In the genomic region with DNA sequence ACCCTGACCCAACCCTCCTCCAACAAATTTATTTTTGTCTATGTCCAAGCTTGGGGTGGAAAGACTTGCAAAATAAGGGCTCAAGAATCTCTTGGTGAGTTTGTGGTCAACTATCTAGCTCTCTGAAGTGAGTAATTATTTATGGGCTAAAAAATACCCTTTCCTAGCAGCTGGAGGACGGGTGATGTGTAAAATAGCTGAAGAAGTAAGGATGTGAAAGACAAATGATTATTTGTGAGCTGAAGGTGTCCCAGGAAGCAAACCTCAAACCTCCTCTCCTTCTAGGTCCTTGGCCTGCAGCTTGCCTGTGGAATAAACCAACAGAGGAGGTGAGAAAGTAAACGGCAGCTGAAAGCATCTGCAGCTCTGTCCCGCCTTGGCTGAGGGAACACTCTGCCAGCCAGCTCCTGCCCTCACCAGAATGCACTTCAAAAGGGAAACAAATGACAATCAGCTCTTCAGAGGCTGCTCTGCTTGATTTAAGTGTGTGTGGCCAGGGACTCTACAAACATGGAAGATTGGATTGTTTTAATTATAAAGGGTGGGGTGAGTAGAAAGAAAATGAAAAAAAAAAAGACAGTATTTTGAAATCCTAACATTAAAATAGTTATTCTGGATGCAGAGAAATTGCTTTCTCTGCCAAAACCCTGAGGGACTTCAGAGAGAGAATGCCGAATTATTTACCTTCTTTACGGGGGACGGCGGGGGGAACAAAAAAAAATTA, we compare ENCODE assay signal across 9 cellular contexts.
DNase-seq lines count a peak whose midpoint lies in the region; ATAC-seq and TF ChIP-seq lines count a peak whose summit lies in the region.
"Had no signal": no experiment of that assay in that cellular context is flagged by ENCODE, and none has a peak within 500 bp of the region (broad histone marks: within the 10 kb centered on the region; RNA-seq: fewer than 3 reads in every experiment).

No MANE protein-coding gene starts in this region.

- no TSS peak for BruUV-seq in IMR-90 (replicated peaks; lab: Mats Ljungman, UMichigan)

- H2BK5ac ChIP-seq in IMR-90 (ENCODE audit: low read depth, low read length, poor library complexity, severe bottlenecking), result peak overlapping the region; percentile 56

- H3K9ac ChIP-seq in IMR-90 (ENCODE audit: low read depth, low read length), result no peak overlapping the region; the same call in 1 of the 2 replicates

- no peak for TF ChIP-seq CTCF in IMR-90 (conservative IDR thresholded peaks at IDR 0.05; ENCODE audit: low read depth, low read length)
- no peak for TF ChIP-seq CTCF in left ventricle myocardium inferior (IDR thresholded peaks at IDR 0.05; ENCODE audit: borderline replicate concordance)
- TF ChIP-seq CTCF in stomach (IDR thresholded peaks at IDR 0.05), result no peak

- TF ChIP-seq RAD21 in IMR-90 (IDR thresholded peaks at IDR 0.05; ENCODE audit: low read length), result no peak

- H2BK120ac ChIP-seq in IMR-90 (ENCODE audit: low read depth, low read length), result peak overlapping the region; percentile 45

- no peak for TF ChIP-seq EP300 in stomach (IDR thresholded peaks at IDR 0.05)

- peak overlapping the region; percentile 58 for H3K14ac ChIP-seq in IMR-90 (replicated peaks; ENCODE audit: low read depth, low read length)

- peak; percentile 67 for DNase-seq in IMR-90
- peak; percentile 35 for DNase-seq in SK-MEL-5 (ENCODE audit: low read depth, low spot score)
- DNase-seq in left ventricle myocardium inferior, result no peak
- DNase-seq in stomach, result no peak
- no peak for DNase-seq in NCI-H128 (lab: John Stamatoyannopoulos, UW; ENCODE audit: unreplicated experiment)
- no peak for DNase-seq in activated CD4-positive, alpha-beta T cell treated with anti-CD3 and anti-CD28 coated beads for 4 hours
- no peak for DNase-seq in SKM-1 treated with dmso at 0.1 percent for 144 hours (lab: John Stamatoyannopoulos, UW; ENCODE audit: unreplicated experiment)
- no peak for DNase-seq in SW480 (ENCODE audit: low spot score)
- DNase-seq: activated B cell treated with CpG ODN at 0.5 μM for 24 hours had no signal

- peak overlapping the region; percentile 89 for H3K23ac ChIP-seq in IMR-90 (ENCODE audit: low read depth, low read length)

- TF ChIP-seq POLR2A in IMR-90 (IDR thresholded peaks at IDR 0.05; ENCODE audit: low read depth, low read length), result no peak
- no peak for TF ChIP-seq POLR2A in stomach (IDR thresholded peaks at IDR 0.05)

- H4K91ac ChIP-seq in IMR-90 (ENCODE audit: insufficient read depth, low read depth, low read length), result peak overlapping the region; percentile 60

- H2BK15ac ChIP-seq in IMR-90 (ENCODE audit: low read depth, low read length), result peak overlapping the region; percentile 1; the same call in 1 of the 3 replicates

- H3K9me1 ChIP-seq in IMR-90 (ENCODE audit: insufficient read depth, low read length), result peaks cover 19% of the 10 kb centered on the region

- no peak overlapping the region for H2AFZ ChIP-seq in IMR-90 (replicated peaks; ENCODE audit: low read length, poor library complexity)

- H3K79me1 ChIP-seq in IMR-90 (ENCODE audit: low read depth in 1 of 2, low read length in 2 of 2), result peaks cover 33 to 76% of the 10 kb centered on the region in 2 experiments

- in situ Hi-C loops in IMR-90 (cut with MboI; ENCODE audit: low sequenced_read_pairs) (no loop called here), SK-MEL-5 (cut with HindIII; ENCODE audit: low pct_unique_long_range_greater_than_20kb, low sequenced_read_pairs) (no loop called here)

- CTCF ChIA-PET in IMR-90 (lab: Yijun Ruan, JAX), result interaction anchor here (0.9 kb wide), 1 partner anchor 123 kb away, joined by 3 read pairs; the partner anchor contains the start of gene WWTR1

- H3K27ac ChIP-seq in IMR-90 (ENCODE audit: insufficient read depth, low read length), result peak overlapping the region; percentile 19; the same call in 1 of the 2 replicates
- peak overlapping the region; percentile 41 for H3K27ac ChIP-seq in left ventricle myocardium inferior (replicated peaks)
- peak overlapping the region in 4 of 5 donors; percentile 43 to 75 (median 63) for H3K27ac ChIP-seq in stomach

- peak overlapping the region; percentile 18 for H3K4me2 ChIP-seq in IMR-90 (ENCODE audit: low read depth, low read length)

- intact Hi-C loops in IMR-90 (cut with micrococcal nuclease) (loop anchor here (5.0 kb wide), 1 partner anchor 122 kb away; the partner anchor contains the start of gene WWTR1), left ventricle myocardium inferior (cut with micrococcal nuclease) (no loop called here), stomach (cut with DNase I; ENCODE audit: low total_unique reads) (no loop called here)

- H2AK9ac ChIP-seq in IMR-90 (replicated peaks; ENCODE audit: low read depth, low read length, poor library complexity), result peak overlapping the region; percentile 29

- POLR2A ChIA-PET in IMR-90 (lab: Charles Lee; ENCODE audit: unreplicated experiment), result interaction anchor here (0.5 kb wide), 1 partner anchor 137 kb away, joined by 3 read pairs; no protein-coding TSS in a partner anchor

- no CpG with 5 or more reads among the region's 7 CpGs for WGBS in IMR-90 (ENCODE audit: extremely low coverage in 2 of 2, insufficient read length in 1 of 2), 2 experiments
- WGBS in stomach, 5 donors, result 25 to 45% (median 34%) methylated on average over 7 of the region's 7 CpGs

- H2BK20ac ChIP-seq in IMR-90 (ENCODE audit: low read depth, low read length), result peak overlapping the region; percentile 60; the same call in 1 of the 2 replicates

- peak overlapping the region; percentile 2; the same call in 1 of the 2 replicates for H4K5ac ChIP-seq in IMR-90 (ENCODE audit: low read depth, low read length)

- dilution Hi-C loops in IMR-90 (cut with HindIII; ENCODE audit: low sequenced_read_pairs, unreplicated experiment), result no loop called here

- no peaks in the 10 kb centered on the region for H3K27me3 ChIP-seq in IMR-90 (ENCODE audit: control insufficient read depth, insufficient read depth, low read length)
- no peaks in the 10 kb centered on the region for H3K27me3 ChIP-seq in left ventricle myocardium inferior (ENCODE audit: low read depth)
- no peaks in the 10 kb centered on the region for H3K27me3 ChIP-seq in stomach

- H3K36me3 ChIP-seq in IMR-90 (ENCODE audit: control insufficient read depth, insufficient read depth, low read length) (peaks cover 1% of the 10 kb centered on the region; the same call in 1 of the 2 replicates), left ventricle myocardium inferior (no peaks in the 10 kb centered on the region), stomach (no peaks in the 10 kb centered on the region)

- peak; percentile 42 for ATAC-seq in IMR-90 (ENCODE audit: low read depth)

- H3K18ac ChIP-seq in IMR-90 (ENCODE audit: low read depth, low read length), result peak overlapping the region; percentile 0; the same call in 1 of the 2 replicates

- H3K4ac ChIP-seq in IMR-90 (ENCODE audit: low read depth, low read length), result peak overlapping the region; percentile 70

- H3K4me1 ChIP-seq in IMR-90 (ENCODE audit: control insufficient read depth, insufficient read depth, low read length) (peaks cover 28% of the 10 kb centered on the region), left ventricle myocardium inferior (peaks cover 65% of the 10 kb centered on the region), stomach (peaks cover 4 to 79% (median 49%) of the 10 kb centered on the region in 4 donors)

- H2AK5ac ChIP-seq in IMR-90 (ENCODE audit: low read depth, low read length), result peak overlapping the region; percentile 46; the same call in 1 of the 2 replicates

- H4K8ac ChIP-seq in IMR-90 (ENCODE audit: low read depth in 2 of 2, low read length in 2 of 2), result peak overlapping the region in 1 of 2 experiments; percentile 28; a peak in 1 of 4 replicates

- H3K4me3 ChIP-seq in IMR-90 (ENCODE audit: insufficient read depth, low read depth, low read length) (no peak overlapping the region), left ventricle myocardium inferior (no peak overlapping the region), stomach (no peak overlapping the region)

- H4K20me1 ChIP-seq in IMR-90 (ENCODE audit: insufficient read depth, low read length), result no peaks in the 10 kb centered on the region; the same call in 1 of the 2 replicates

- H3K9me3 ChIP-seq in IMR-90 (ENCODE audit: control insufficient read depth, insufficient read depth, low read length), result no peaks in the 10 kb centered on the region
- no peaks in the 10 kb centered on the region for H3K9me3 ChIP-seq in left ventricle myocardium inferior (replicated peaks)
- no peaks in the 10 kb centered on the region for H3K9me3 ChIP-seq in stomach

- H3K56ac ChIP-seq in IMR-90 (ENCODE audit: extremely low read depth, insufficient read depth, low read length), result no peak overlapping the region

TF ChIP-seq in IMR-90, 13 proteins besides CTCF, POLR2A, EP300 and RAD21:
- TF ChIP-seq CEBPB (IDR thresholded peaks at IDR 0.05; ENCODE audit: low read depth, low read length) (peak; percentile 46; the same call in 1 of the 2 replicates), SMC3 (IDR thresholded peaks at IDR 0.05; ENCODE audit: low read depth, low read length) (no peak)

Comparison
In these comparisons a context has a peak if more than half of its experiments do, and no peak if none do; other contexts are left out.
1. DNase-seq: peak in IMR-90 (single experiment) and SK-MEL-5 (single experiment); none in left ventricle myocardium inferior (single experiment), stomach (single experiment), NCI-H128 (single experiment), activated CD4-positive, alpha-beta T cell treated with anti-CD3 and anti-CD28 coated beads for 4 hours (0 of 2), SKM-1 treated with dmso at 0.1 percent for 144 hours (single experiment) and SW480 (single experiment).
2. Peak in every context shown above with its lines, with median percentiles within 50 percentile points of each other: H3K27ac ChIP-seq.